Comparison of ENCODE assay signal across 18 cellular contexts in genomic region chr6:166473886-166474596, GRCh38.
"Had no signal": no experiment of that assay in that cellular context is flagged by ENCODE, and none has a peak within 500 bp of the region (broad histone marks: within the 10 kb centered on the region; RNA-seq: fewer than 3 reads in every experiment).

No MANE protein-coding gene starts in this region.

- H3K27me3 Mint-ChIP-seq: activated CD4-positive, alpha-beta T cell treated with anti-CD3 and anti-CD28 coated beads, Interleukin-2, amount 10 ng/mL, durations not matched to agents 24 days and 14 days; activated naive CD4-positive, alpha-beta T cell treated with anti-CD3 and anti-CD28 coated beads, Interleukin-2, amount 50 U/mL, for 24 hours; memory B cell had no signal

- H3K4me3 Mint-ChIP-seq: activated CD4-positive, alpha-beta T cell treated with anti-CD3 and anti-CD28 coated beads, Interleukin-2, amount 10 ng/mL, durations not matched to agents 24 days and 14 days; activated CD8-positive, alpha-beta T cell treated with anti-CD3 and anti-CD28 coated beads, Interleukin-2, amount 10 ng/mL, durations not matched to agents 7 days and 5 days; activated naive CD4-positive, alpha-beta T cell treated with anti-CD3 and anti-CD28 coated beads, Interleukin-2, amount 50 U/mL, for 24 hours; immature natural killer cell; memory B cell; naive B cell had no signal

- H3K9me3 ChIP-seq: ascending aorta, gastroesophageal sphincter, mucosa of descending colon had no signal

- H3K4me1 Mint-ChIP-seq: activated CD4-positive, alpha-beta T cell treated with anti-CD3 and anti-CD28 coated beads, Interleukin-2, amount 10 ng/mL, durations not matched to agents 24 days and 14 days; immature natural killer cell; naive B cell had no signal

- H3K4me3 ChIP-seq: ascending aorta, coronary artery, gastroesophageal sphincter, mucosa of descending colon had no signal

- H3K27ac ChIP-seq: ascending aorta, coronary artery, gastroesophageal sphincter, parathyroid adenoma had no signal

- H3K27me3 ChIP-seq: ascending aorta, gastroesophageal sphincter had no signal

- ATAC-seq: activated CD8-positive, alpha-beta T cell treated with anti-CD3 and anti-CD28 coated beads, Interleukin-2, amount 10 ng/mL, durations not matched to agents 7 days and 5 days; gastroesophageal sphincter; mucosa of descending colon had no signal

- H3K27ac Mint-ChIP-seq: activated CD4-positive, alpha-beta T cell treated with anti-CD3 and anti-CD28 coated beads, Interleukin-2, amount 10 ng/mL, durations not matched to agents 24 days and 14 days; activated CD8-positive, alpha-beta T cell treated with anti-CD3 and anti-CD28 coated beads, Interleukin-2, amount 10 ng/mL, durations not matched to agents 7 days and 5 days; activated naive CD4-positive, alpha-beta T cell treated with anti-CD3 and anti-CD28 coated beads, Interleukin-2, amount 50 U/mL, for 24 hours; immature natural killer cell; memory B cell had no signal

- DNase-seq: activated CD4-positive, alpha-beta T cell treated with anti-CD3 and anti-CD28 coated beads, Interleukin-2, amount 10 ng/mL, durations not matched to agents 24 days and 14 days; activated CD8-positive, alpha-beta memory T cell treated with anti-CD3 and anti-CD28 coated beads, Interleukin-2, amount 50 U/mL, for 4 hours; activated CD8-positive, alpha-beta T cell treated with anti-CD3 and anti-CD28 coated beads, Interleukin-2, amount 10 ng/mL, durations not matched to agents 7 days and 5 days; activated gamma-delta T cell; activated T-cell treated with anti-CD3 and anti-CD28 coated beads, Interleukin-2, amount 50 U/mL, for 48 hours; immature natural killer cell; mucosa of descending colon; naive B cell; stimulated activated CD8-positive, alpha-beta memory T cell treated with anti-CD3 and anti-CD28 coated beads, Interleukin-4, amount 100 ng/mL, for 48 hours; stimulated activated naive CD4-positive, alpha-beta T cell; T-helper 1 cell; T-helper 9 cell had no signal

- H3K4me1 ChIP-seq: ascending aorta, gastroesophageal sphincter, parathyroid adenoma had no signal

- H3K36me3 Mint-ChIP-seq: activated naive CD4-positive, alpha-beta T cell treated with anti-CD3 and anti-CD28 coated beads, Interleukin-2, amount 50 U/mL, for 24 hours; immature natural killer cell had no signal

- H3K9me3 Mint-ChIP-seq: activated CD4-positive, alpha-beta T cell treated with anti-CD3 and anti-CD28 coated beads, Interleukin-2, amount 10 ng/mL, durations not matched to agents 24 days and 14 days; activated naive CD4-positive, alpha-beta T cell treated with anti-CD3 and anti-CD28 coated beads, Interleukin-2, amount 50 U/mL, for 24 hours; immature natural killer cell; memory B cell; naive B cell had no signal

- H2AFZ ChIP-seq: parathyroid adenoma had no signal

- H3K9ac ChIP-seq: parathyroid adenoma had no signal

- H3K79me2 ChIP-seq: parathyroid adenoma had no signal
